ENCODE assay signal across 8 cellular contexts in the genomic region with DNA sequence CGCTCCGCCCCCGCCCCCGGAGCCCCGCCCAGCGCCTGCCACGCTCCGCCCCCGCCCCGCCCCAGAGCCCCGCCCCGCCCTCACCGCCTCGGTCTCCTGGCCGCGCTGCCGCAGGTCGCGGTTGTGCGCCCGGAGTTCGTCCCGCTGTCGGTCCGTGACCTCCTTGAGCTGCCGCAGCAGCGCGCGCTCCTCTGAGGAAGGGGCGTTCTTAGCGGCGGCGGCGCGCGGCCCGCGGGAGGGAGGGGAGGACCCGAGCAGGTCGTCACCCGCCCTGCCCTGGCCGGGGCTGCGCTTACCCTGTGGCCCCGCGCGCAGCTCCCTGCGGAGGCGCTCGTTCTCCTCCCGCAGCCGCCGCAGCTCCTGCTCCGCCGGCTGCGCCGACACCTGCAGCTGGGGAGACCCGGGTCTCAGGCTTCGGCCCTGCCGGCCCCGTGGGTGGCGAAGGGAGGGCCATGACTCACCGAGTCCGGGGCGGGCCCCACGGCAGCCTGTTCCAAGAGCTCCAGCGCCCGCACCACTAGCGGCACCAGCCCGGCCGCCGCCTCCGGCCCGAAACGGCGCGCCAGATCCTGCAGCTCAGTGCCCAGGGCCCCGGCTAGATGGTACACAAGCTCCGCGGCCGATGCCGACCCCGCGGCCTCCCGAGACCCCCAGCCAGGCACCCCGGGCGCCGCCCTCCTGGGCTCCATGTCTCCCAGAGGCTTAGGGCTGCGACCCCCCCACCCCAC. TPM values are rescaled to one million over a fixed set of nuclear protein-coding genes. Genes with fewer than 3 reads are reported as not detected.
DNase-seq lines count a peak whose midpoint lies in the region; ATAC-seq, FAIRE-seq and TF ChIP-seq lines count a peak whose summit lies in the region.

No MANE protein-coding gene starts in this region.

- H3K4me1 Mint-ChIP-seq in T-cell: peaks cover 17 to 33% (median 21%) of the 10 kb centered on the region in 3 donors

- H3K9me3 ChIP-seq in DND-41 (ENCODE audit: insufficient read depth, low read length, severe bottlenecking): no peaks in the 10 kb centered on the region
- H3K9me3 ChIP-seq in iPS DF 6.9 (ENCODE audit: control insufficient read depth, insufficient read depth, low read length): no peaks in the 10 kb centered on the region

- FAIRE-seq in D721Med (lab: Jason Lieb, UNC): no peak

- H3K4me3 ChIP-seq in DND-41 (ENCODE audit: low read depth in 1 of 2, low read length in 2 of 2) (peak overlapping the region; percentile 31 to 68), iPS DF 6.9 (ENCODE audit: low read length) (peak overlapping the region; percentile 69; the same call in 1 of the 2 replicates), skeletal muscle cell (ENCODE audit: low read depth, low read length) (peak overlapping the region; percentile 58)

- H3K36me3 ChIP-seq in DND-41 (ENCODE audit: insufficient read depth, low read length) (peaks cover 45% of the 10 kb centered on the region), iPS DF 6.9 (ENCODE audit: control insufficient read depth, insufficient read depth, low read length) (peaks cover 33% of the 10 kb centered on the region)

- H3K27ac ChIP-seq in DND-41 (ENCODE audit: low read length) (peak overlapping the region; percentile 70; the same call in 1 of the 2 replicates), iPS DF 6.9 (ENCODE audit: low read length) (no peak overlapping the region)

- CTCF ChIA-PET in T-cell (lab: Charles Lee): interaction anchor here in 1 of 2 donors (0.7 to 2.1 kb wide), 7 partner anchors 17 to 284 kb away, joined by 3 to 16 read pairs (median 3); a partner anchor contains a TSS

- no CpG with 5 or more reads among the region's 88 CpGs for WGBS in iPS DF 6.9 (ENCODE audit: insufficient coverage, insufficient read length)

- H3K27ac Mint-ChIP-seq in T-cell: no peak overlapping the region

- H3K79me2 ChIP-seq in DND-41 (ENCODE audit: insufficient read depth, low read length): no peaks in the 10 kb centered on the region

- H3K9ac ChIP-seq in DND-41 (ENCODE audit: low read depth, low read length): peak overlapping the region; percentile 57

- ATAC-seq in DND-41 (ENCODE audit: insufficient read depth, low read depth): peak; percentile 81
- peak; percentile 39 for ATAC-seq in GM21515 (IDR thresholded peaks at IDR 0.05; ENCODE audit: unreplicated experiment)
- peak; percentile 72 to 74 (median 73) for ATAC-seq in T-cell (replicated peaks in 1 of 4)

- DNase-seq in DND-41 (peak; percentile 82), HuH-7.5 (ENCODE audit: low spot score) (peak; percentile 63), T-cell (peak in 29 of 34 experiments; percentile 47 to 91 (median 62)), anterior cingulate cortex (lab: John Stamatoyannopoulos, UW) (peak in 46 of 58 donors; percentile 36 to 81 (median 70)), iPS DF 6.9 (ENCODE audit: low read depth, low spot score) (no peak), skeletal muscle cell (ENCODE audit: low read depth) (peak; percentile 64), D721Med (ENCODE audit: insufficient read length, low spot score) (no peak)

- H2AFZ ChIP-seq in DND-41 (ENCODE audit: low read depth, low read length): peak overlapping the region; percentile 76

- H3K4me1 ChIP-seq in DND-41 (ENCODE audit: insufficient read depth, low read length) (peaks cover 29% of the 10 kb centered on the region), iPS DF 6.9 (ENCODE audit: control insufficient read depth, insufficient read depth, low read length) (peaks cover 11% of the 10 kb centered on the region)

- POLR2A ChIA-PET in T-cell (lab: Charles Lee): interaction anchor here (0.5 to 0.7 kb wide), 3 partner anchors 18 to 66 kb away, joined by 3 read pairs; no protein-coding TSS in a partner anchor

- TF ChIP-seq CTCF in DND-41 (IDR thresholded peaks at IDR 0.05; ENCODE audit: borderline replicate concordance, extremely low read depth, low read length, poor library complexity, severe bottlenecking): peak; percentile 44
- no peak for TF ChIP-seq CTCF in D721Med (IDR thresholded peaks at IDR 0.05; ENCODE audit: insufficient read depth, missing control alignments)

- H3K4me2 ChIP-seq in DND-41 (ENCODE audit: insufficient read depth, low read length): peak overlapping the region; percentile 97

- H4K20me1 ChIP-seq in DND-41 (ENCODE audit: insufficient read depth, low read length): peaks cover 30% of the 10 kb centered on the region

- H3K27me3 ChIP-seq in DND-41 (ENCODE audit: insufficient read depth, low read length, poor library complexity) (no peaks in the 10 kb centered on the region), iPS DF 6.9 (ENCODE audit: control insufficient read depth, insufficient read depth, low read length) (no peaks in the 10 kb centered on the region)

- H3K4me3 Mint-ChIP-seq in T-cell: peak overlapping the region; percentile 46 to 65 (median 63)

- no peaks in the 10 kb centered on the region for H3K27me3 Mint-ChIP-seq in T-cell

- no peaks in the 10 kb centered on the region for H3K9me3 Mint-ChIP-seq in T-cell

- H3K36me3 Mint-ChIP-seq in T-cell: peaks cover 18% of the 10 kb centered on the region

RNA-seq across cellular contexts. Expression of a gene that starts 0.4 kb away (rescaled TPM):
- 1 to 10 TPM; 1.2 to 2.9 (median 2.0) TPM for total RNA-seq in T-cell

RNA-seq across cellular contexts. Expression of a gene that starts 3.7 kb away (rescaled TPM):
- total RNA-seq in T-cell: 1 to 10 TPM in 4 of 5 donors, under 1 TPM in 1; 0.83 to 2.0 (median 1.5) TPM

RNA-seq across cellular contexts. Expression of a gene that starts 20.6 kb away (rescaled TPM):
- 10 to 100 TPM in 1 of 5 donors, 1 to 10 TPM in 4; 3.8 to 14.7 (median 7.8) TPM for total RNA-seq in T-cell

RNA-seq across cellular contexts. Expression of a gene that starts 35.4 kb away (rescaled TPM):
- 100 to 1,000 TPM; 387 to 543 (median 409) TPM for total RNA-seq in T-cell

Comparison
In these comparisons a context has a peak if more than half of its experiments do, and no peak if none do; other contexts are left out.
1. DNase-seq: peak in DND-41 (single experiment), HuH-7.5 (single experiment), T-cell (29 of 34), anterior cingulate cortex (46 of 58) and skeletal muscle cell (single experiment); none in iPS DF 6.9 (single experiment) and D721Med (single experiment).
2. Peak in every context shown above with its lines, with median percentiles within 50 percentile points of each other: ATAC-seq and H3K4me3 ChIP-seq.